1 cellular context compared by ENCODE assay signal in the genomic region with DNA sequence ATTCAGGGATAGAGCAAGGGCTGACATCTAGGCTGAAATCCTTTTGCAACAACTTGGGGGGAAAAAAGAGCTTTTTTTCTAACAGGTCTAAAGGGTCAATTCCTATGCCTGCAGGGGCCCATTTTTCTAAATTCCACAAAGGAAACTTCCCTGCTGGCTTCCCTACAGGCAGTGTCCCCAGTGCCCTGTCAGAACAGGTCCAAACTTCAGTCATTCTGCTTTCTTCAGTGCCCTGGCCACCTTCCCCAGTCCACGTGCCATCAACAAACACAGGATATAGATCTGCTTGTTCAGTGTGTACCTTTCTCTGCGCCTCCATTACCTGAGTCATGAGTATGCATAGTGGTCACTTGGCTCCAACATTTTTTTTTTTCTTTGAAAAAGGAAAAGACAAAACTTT.
TF ChIP-seq lines count a peak whose summit lies in the region.

No MANE protein-coding gene starts in this region.

TF ChIP-seq in IMR-90, 13 proteins besides CTCF, POLR2A, EP300 and RAD21:
- TF ChIP-seq MAZ (IDR thresholded peaks at IDR 0.05; ENCODE audit: borderline replicate concordance, low read depth, low read length) = no peak
TF ChIP-seq in IMR-90: peak in this region for 0.
